1 cellular context compared by ENCODE assay signal in genomic region chr4:165715989-165716388, GRCh38.
TF ChIP-seq lines count a peak whose summit lies in the region.

No MANE protein-coding gene starts in this region.

TF ChIP-seq in GM23338, 12 proteins besides CTCF, POLR2A, EP300 and RAD21 (continued from another document):
- no peak for TF ChIP-seq REST (IDR thresholded peaks at IDR 0.05; ENCODE audit: unreplicated experiment)
- no peak for TF ChIP-seq NANOG (IDR thresholded peaks at IDR 0.05; ENCODE audit: borderline replicate concordance)
